1 cellular context compared by ENCODE assay signal in the genomic region with DNA sequence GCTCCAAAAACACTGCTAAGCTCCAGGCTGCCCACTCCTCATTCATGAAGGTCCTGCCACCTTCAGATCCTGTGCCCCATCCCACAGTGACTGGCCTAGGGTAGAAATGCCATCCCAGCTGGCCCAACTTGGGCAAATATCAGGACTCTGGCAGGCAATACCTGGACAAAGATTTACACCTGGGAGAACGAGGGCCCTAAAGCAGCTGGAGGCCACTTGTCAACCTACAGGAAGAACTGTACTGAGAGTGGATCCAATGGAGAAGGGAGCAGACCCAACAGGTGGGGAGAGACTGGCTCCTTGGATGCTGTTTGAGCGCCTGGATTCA.
TF ChIP-seq lines count a peak whose summit lies in the region.

No MANE protein-coding gene starts in this region.

TF ChIP-seq in K562, 482 proteins besides CTCF, POLR2A, EP300 and RAD21:
- TF ChIP-seq FOXA1 (IDR thresholded peaks at IDR 0.05; ENCODE audit: borderline replicate concordance) = no peak
- TF ChIP-seq, protein P1, sequence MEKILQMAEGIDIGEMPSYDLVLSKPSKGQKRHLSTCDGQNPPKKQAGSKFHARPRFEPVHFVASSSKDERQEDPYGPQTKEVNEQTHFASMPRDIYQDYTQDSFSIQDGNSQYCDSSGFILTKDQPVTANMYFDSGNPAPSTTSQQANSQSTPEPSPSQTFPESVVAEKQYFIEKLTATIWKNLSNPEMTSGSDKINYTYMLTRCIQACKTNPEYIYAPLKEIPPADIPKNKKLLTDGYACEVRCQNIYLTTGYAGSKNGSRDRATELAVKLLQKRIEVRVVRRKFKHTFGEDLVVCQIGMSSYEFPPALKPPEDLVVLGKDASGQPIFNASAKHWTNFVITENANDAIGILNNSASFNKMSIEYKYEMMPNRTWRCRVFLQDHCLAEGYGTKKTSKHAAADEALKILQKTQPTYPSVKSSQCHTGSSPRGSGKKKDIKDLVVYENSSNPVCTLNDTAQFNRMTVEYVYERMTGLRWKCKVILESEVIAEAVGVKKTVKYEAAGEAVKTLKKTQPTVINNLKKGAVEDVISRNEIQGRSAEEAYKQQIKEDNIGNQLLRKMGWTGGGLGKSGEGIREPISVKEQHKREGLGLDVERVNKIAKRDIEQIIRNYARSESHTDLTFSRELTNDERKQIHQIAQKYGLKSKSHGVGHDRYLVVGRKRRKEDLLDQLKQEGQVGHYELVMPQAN (IDR thresholded peaks at IDR 0.05; ENCODE audit: borderline replicate concordance) = no peak
- TF ChIP-seq, protein P2, sequence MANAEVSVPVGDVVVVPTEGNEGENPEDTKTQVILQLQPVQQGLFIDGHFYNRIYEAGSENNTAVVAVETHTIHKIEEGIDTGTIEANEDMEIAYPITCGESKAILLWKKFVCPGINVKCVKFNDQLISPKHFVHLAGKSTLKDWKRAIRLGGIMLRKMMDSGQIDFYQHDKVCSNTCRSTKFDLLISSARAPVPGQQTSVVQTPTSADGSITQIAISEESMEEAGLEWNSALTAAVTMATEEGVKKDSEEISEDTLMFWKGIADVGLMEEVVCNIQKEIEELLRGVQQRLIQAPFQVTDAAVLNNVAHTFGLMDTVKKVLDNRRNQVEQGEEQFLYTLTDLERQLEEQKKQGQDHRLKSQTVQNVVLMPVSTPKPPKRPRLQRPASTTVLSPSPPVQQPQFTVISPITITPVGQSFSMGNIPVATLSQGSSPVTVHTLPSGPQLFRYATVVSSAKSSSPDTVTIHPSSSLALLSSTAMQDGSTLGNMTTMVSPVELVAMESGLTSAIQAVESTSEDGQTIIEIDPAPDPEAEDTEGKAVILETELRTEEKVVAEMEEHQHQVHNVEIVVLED (CRISPR knock-in tag; IDR thresholded peaks at IDR 0.05) = no peak
- TF ChIP-seq GATAD2B (IDR thresholded peaks at IDR 0.05; ENCODE audit: borderline replicate concordance) = no peak
- no peak for TF ChIP-seq ILF3 (IDR thresholded peaks at IDR 0.05; ENCODE audit: borderline replicate concordance)
- no peak for TF ChIP-seq HDAC8 (tag; IDR thresholded peaks at IDR 0.05)
- no peak for TF ChIP-seq HMG20B (CRISPR knock-in tag; IDR thresholded peaks at IDR 0.05)
- no peak for TF ChIP-seq PHB2 (IDR thresholded peaks at IDR 0.05; ENCODE audit: low read depth)
- TF ChIP-seq KAT7 (CRISPR knock-in tag; IDR thresholded peaks at IDR 0.05; ENCODE audit: borderline replicate concordance) = no peak
- TF ChIP-seq MTA3 (IDR thresholded peaks at IDR 0.05; ENCODE audit: borderline replicate concordance) = no peak
- TF ChIP-seq, protein P3, sequence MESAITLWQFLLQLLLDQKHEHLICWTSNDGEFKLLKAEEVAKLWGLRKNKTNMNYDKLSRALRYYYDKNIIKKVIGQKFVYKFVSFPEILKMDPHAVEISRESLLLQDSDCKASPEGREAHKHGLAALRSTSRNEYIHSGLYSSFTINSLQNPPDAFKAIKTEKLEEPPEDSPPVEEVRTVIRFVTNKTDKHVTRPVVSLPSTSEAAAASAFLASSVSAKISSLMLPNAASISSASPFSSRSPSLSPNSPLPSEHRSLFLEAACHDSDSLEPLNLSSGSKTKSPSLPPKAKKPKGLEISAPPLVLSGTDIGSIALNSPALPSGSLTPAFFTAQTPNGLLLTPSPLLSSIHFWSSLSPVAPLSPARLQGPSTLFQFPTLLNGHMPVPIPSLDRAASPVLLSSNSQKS (CRISPR knock-in tag; IDR thresholded peaks at IDR 0.05) = no peak
- TF ChIP-seq HNRNPLL (IDR thresholded peaks at IDR 0.05; ENCODE audit: low read depth, low read length, poor library complexity, severe bottlenecking) = no peak
- TF ChIP-seq, protein P4, sequence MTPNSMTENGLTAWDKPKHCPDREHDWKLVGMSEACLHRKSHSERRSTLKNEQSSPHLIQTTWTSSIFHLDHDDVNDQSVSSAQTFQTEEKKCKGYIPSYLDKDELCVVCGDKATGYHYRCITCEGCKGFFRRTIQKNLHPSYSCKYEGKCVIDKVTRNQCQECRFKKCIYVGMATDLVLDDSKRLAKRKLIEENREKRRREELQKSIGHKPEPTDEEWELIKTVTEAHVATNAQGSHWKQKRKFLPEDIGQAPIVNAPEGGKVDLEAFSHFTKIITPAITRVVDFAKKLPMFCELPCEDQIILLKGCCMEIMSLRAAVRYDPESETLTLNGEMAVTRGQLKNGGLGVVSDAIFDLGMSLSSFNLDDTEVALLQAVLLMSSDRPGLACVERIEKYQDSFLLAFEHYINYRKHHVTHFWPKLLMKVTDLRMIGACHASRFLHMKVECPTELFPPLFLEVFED (CRISPR knock-in tag; conservative IDR thresholded peaks at IDR 0.05) = no peak
- no peak for TF ChIP-seq ZNF263 (CRISPR knock-in tag; IDR thresholded peaks at IDR 0.05; ENCODE audit: borderline replicate concordance)
- TF ChIP-seq NR4A1 (CRISPR knock-in tag; IDR thresholded peaks at IDR 0.05) = no peak
- TF ChIP-seq NR4A1 (tag; IDR thresholded peaks at IDR 0.05) = no peak
- no peak for TF ChIP-seq PHF8 (IDR thresholded peaks at IDR 0.05; ENCODE audit: borderline replicate concordance, low read length)
- TF ChIP-seq ZNF140 (CRISPR knock-in tag; IDR thresholded peaks at IDR 0.05) = no peak
- no peak for TF ChIP-seq ATF1 (CRISPR knock-in tag; IDR thresholded peaks at IDR 0.05)
- TF ChIP-seq ATF1 (tag; IDR thresholded peaks at IDR 0.05) = no peak
- no peak for TF ChIP-seq SAP30 (IDR thresholded peaks at IDR 0.05; ENCODE audit: borderline replicate concordance, insufficient read depth, low read depth, low read length, poor library complexity, severe bottlenecking)
- TF ChIP-seq ZKSCAN3 (CRISPR knock-in tag; IDR thresholded peaks at IDR 0.05) = no peak
